In genomic region chr14:23320584-23321571, GRCh38 we compare ENCODE assay signal across 8 cellular contexts. TPM values are rescaled to one million over a fixed set of nuclear protein-coding genes. Genes with fewer than 3 reads are reported as not detected.
DNase-seq lines count a peak whose midpoint lies in the region; ATAC-seq and TF ChIP-seq lines count a peak whose summit lies in the region.

Gene PABPN1 (plus strand): TSS chr14:23321457. CDS start chr14:23321470, 13 bp downstream.

- peak within 1 kb of the TSS; percentile 94 for H3K4me2 ChIP-seq in H9 (ENCODE audit: insufficient read depth, insufficient read length, low read length)

- peaks cover 13% of the 10 kb centered on the region for H3K23me2 ChIP-seq in H9 (ENCODE audit: insufficient read length, low read depth, low read length, poor library complexity, severe bottlenecking)

- H3T11ph ChIP-seq in H9 (ENCODE audit: low read length) = no peak within 1 kb of the TSS

- no peak within 1 kb of the TSS for H2BK20ac ChIP-seq in H9 (ENCODE audit: low read depth, low read length, poor library complexity, severe bottlenecking)

- no peaks in the 10 kb centered on the region for H3K9me3 ChIP-seq in H9 (ENCODE audit: control insufficient read depth, low read depth, low read length)
- H3K9me3 ChIP-seq in MG63 = no peaks in the 10 kb centered on the region

- peak within 1 kb of the TSS; percentile 19 for H4K8ac ChIP-seq in H9 (replicated peaks; ENCODE audit: insufficient read length, low read depth, low read length)

- no peaks in the 10 kb centered on the region for H3K27me3 Mint-ChIP-seq in H9 (ENCODE audit: low read depth)
- H3K27me3 Mint-ChIP-seq in natural killer cell treated with Interleukin-12 subunit alpha and Interleukin-12 subunit beta and Interleukin-15 and Interleukin-18, amount 100 ng/mL, for 72 hours = no peaks in the 10 kb centered on the region

- WGBS in H9 (ENCODE audit: extremely low coverage, insufficient read length, low lambda C conversion rate) = no CpG with 5 or more reads among the region's 63 CpGs

- peak within 1 kb of the TSS; percentile 95 to 97 for H3K4me3 Mint-ChIP-seq in H9
- peak within 1 kb of the TSS; percentile 96 for H3K4me3 Mint-ChIP-seq in natural killer cell treated with Interleukin-12 subunit alpha and Interleukin-12 subunit beta and Interleukin-15 and Interleukin-18, amount 100 ng/mL, for 72 hours

- peaks cover 4% of the 10 kb centered on the region for H3K79me1 ChIP-seq in H9 (ENCODE audit: insufficient read depth, low read depth, low read length, poor library complexity, severe bottlenecking)

- peak within 1 kb of the TSS; percentile 14 for H4K91ac ChIP-seq in H9 (ENCODE audit: insufficient read length, low read depth, low read length)

- TF ChIP-seq CTCF in H9 (conservative IDR thresholded peaks at IDR 0.05) (no peak), fibroblast of pulmonary artery (IDR thresholded peaks at IDR 0.05; ENCODE audit: low read length, missing control alignments) (no peak)

- H3K14ac ChIP-seq in H9 (ENCODE audit: insufficient read depth, low read length) = peak within 1 kb of the TSS; percentile 87

- H3K4me3 ChIP-seq in MG63 (peak within 1 kb of the TSS; percentile 88), fibroblast of pulmonary artery (replicated peaks; ENCODE audit: low read depth, low read length) (peak within 1 kb of the TSS; percentile 89)

- peaks cover 3% of the 10 kb centered on the region; the same call in 1 of the 2 replicates for H3K4me1 ChIP-seq in H9 (ENCODE audit: insufficient read depth, low read length)

- H2AFZ ChIP-seq in H9 (ENCODE audit: low read length) = no peak within 1 kb of the TSS

- H3K4ac ChIP-seq in H9 (ENCODE audit: low read depth, low read length) = no peak within 1 kb of the TSS; the same call in 1 of the 2 replicates

- peaks cover 22 to 28% of the 10 kb centered on the region in 2 experiments for H3K4me1 Mint-ChIP-seq in H9
- H3K4me1 Mint-ChIP-seq in natural killer cell treated with Interleukin-12 subunit alpha and Interleukin-12 subunit beta and Interleukin-15 and Interleukin-18, amount 100 ng/mL, for 72 hours (ENCODE audit: low read depth in 2 of 2) = peaks cover 27 to 29% of the 10 kb centered on the region in 2 donors

- H4K20me1 ChIP-seq in H9 (ENCODE audit: control insufficient read depth, insufficient read depth, insufficient read length) = no peaks in the 10 kb centered on the region

- peak within 1 kb of the TSS; percentile 97 for H3K9ac ChIP-seq in H9 (ENCODE audit: extremely low read depth, insufficient read length, low read length)

- H3K27ac ChIP-seq in H9 (ENCODE audit: insufficient read length, low read depth, low read length) = peak within 1 kb of the TSS; percentile 94

- H4K5ac ChIP-seq in H9 (ENCODE audit: insufficient read length, low read depth, low read length) = peak within 1 kb of the TSS; percentile 92

- H3K79me2 ChIP-seq in H9 (ENCODE audit: insufficient read depth, low read length) = peaks cover 10% of the 10 kb centered on the region; the same call in 1 of the 2 replicates

- H3K18ac ChIP-seq in H9 (ENCODE audit: insufficient read length, low read depth, low read length) = peak within 1 kb of the TSS; percentile 83

- H3K27me3 ChIP-seq in H9 (ENCODE audit: insufficient read depth, low read length) (no peaks in the 10 kb centered on the region), MG63 (no peaks in the 10 kb centered on the region)

- no peak within 1 kb of the TSS for H3K23ac ChIP-seq in H9 (ENCODE audit: insufficient read length, low read depth, low read length)

- peaks cover 33% of the 10 kb centered on the region for H3K36me3 ChIP-seq in MG63

- H3K36me3 Mint-ChIP-seq in H9 (ENCODE audit: insufficient read depth in 1 of 3, low read depth in 3 of 3) = peaks cover 34 to 46% (median 44%) of the 10 kb centered on the region in 3 experiments
- H3K36me3 Mint-ChIP-seq in natural killer cell treated with Interleukin-12 subunit alpha and Interleukin-12 subunit beta and Interleukin-15 and Interleukin-18, amount 100 ng/mL, for 72 hours = peaks cover 25% of the 10 kb centered on the region

- H2AK5ac ChIP-seq in H9 (ENCODE audit: insufficient read length, low read length) = no peak within 1 kb of the TSS

- peak; percentile 95 for ATAC-seq in natural killer cell treated with Interleukin-12 subunit alpha and Interleukin-12 subunit beta and Interleukin-15 and Interleukin-18, amount 100 ng/mL, for 72 hours
- ATAC-seq in stimulated activated naive CD8-positive, alpha-beta T cell treated with anti-CD3 and anti-CD28 coated beads, Interleukin-15, Interleukin-2, amounts not matched to agents 100 U/mL and 50 U/mL, for 24 hours = peak; percentile 94

- no peak within 1 kb of the TSS for H3K56ac ChIP-seq in H9 (ENCODE audit: insufficient read length, low read depth, low read length)

- H2BK120ac ChIP-seq in H9 (ENCODE audit: low read depth, low read length, poor library complexity, severe bottlenecking) = peak within 1 kb of the TSS; percentile 91

- H3K9me3 Mint-ChIP-seq in H9 = no peaks in the 10 kb centered on the region; a peak in 1 of 5 replicates
- no peaks in the 10 kb centered on the region for H3K9me3 Mint-ChIP-seq in natural killer cell treated with Interleukin-12 subunit alpha and Interleukin-12 subunit beta and Interleukin-15 and Interleukin-18, amount 100 ng/mL, for 72 hours

- no peak within 1 kb of the TSS for H2BK15ac ChIP-seq in H9 (ENCODE audit: low read depth, low read length)

- H2BK5ac ChIP-seq in H9 (ENCODE audit: insufficient read length, low read length) = peak within 1 kb of the TSS; percentile 13

- H2BK12ac ChIP-seq in H9 (ENCODE audit: insufficient read length, low read depth, low read length) = no peak within 1 kb of the TSS

- DNase-seq in ELR (ENCODE audit: low read depth) (peak; percentile 100), H9 (peak; percentile 100), MG63 (peak; percentile 97), SHP77 treated with DMSO at 0.1 percent for 48 hours (lab: John Stamatoyannopoulos, UW) (peak; percentile 100), fibroblast of pulmonary artery (ENCODE audit: low read depth) (peak; percentile 100)
- peak; percentile 98 for DNase-seq in activated effector memory CD4-positive, alpha-beta T cell treated with anti-CD3 and anti-CD28 coated beads, Interleukin-2, amount 50 U/mL, for 16 hours
- DNase-seq in natural killer cell treated with Interleukin-12 subunit alpha and Interleukin-12 subunit beta and Interleukin-15 and Interleukin-18, amount 100 ng/mL, for 72 hours (ENCODE audit: low spot score) = peak; percentile 99
- peak; percentile 95 for DNase-seq in stimulated activated naive CD8-positive, alpha-beta T cell treated with anti-CD3 and anti-CD28 coated beads, Interleukin-15, Interleukin-2, amounts not matched to agents 100 U/mL and 50 U/mL, for 24 hours

- H3K27ac Mint-ChIP-seq in H9 = peak within 1 kb of the TSS; percentile 99
- peak within 1 kb of the TSS; percentile 96 for H3K27ac Mint-ChIP-seq in natural killer cell treated with Interleukin-12 subunit alpha and Interleukin-12 subunit beta and Interleukin-15 and Interleukin-18, amount 100 ng/mL, for 72 hours

RNA-seq across cellular contexts. Expression of gene PABPN1, which starts in this region (rescaled TPM):
- 331 and 333 TPM in 2 replicates for total RNA-seq in H9 (2021)
- 48.3 and 89.9 TPM in 2 replicates for total RNA-seq in MG63 (2014; rRNA removed; shearing (Covaris generic); ENCODE audit: low replicate concordance)
- total RNA-seq in natural killer cell treated with Interleukin-12 subunit alpha and Interleukin-12 subunit beta and Interleukin-15 and Interleukin-18, amount 100 ng/mL, for 72 hours = 100 to 1,000 TPM; 182 to 274 TPM

Comparison
In these comparisons a context has a peak if more than half of its experiments do, and no peak if none do; other contexts are left out.
1. Peak in every context shown above with its lines: DNase-seq, ATAC-seq, H3K4me3 ChIP-seq and H3K27ac ChIP-seq.